21 cellular contexts compared by ENCODE assay signal in genomic region chr10:83089335-83089734, GRCh38.
"Had no signal": no experiment of that assay in that cellular context is flagged by ENCODE, and none has a peak within 500 bp of the region (broad histone marks: within the 10 kb centered on the region; RNA-seq: fewer than 3 reads in every experiment).

No MANE protein-coding gene starts in this region.

- H3K9me3 ChIP-seq: neutrophil, right lobe of liver, suprapubic skin, vagina had no signal

- H3K36me3 ChIP-seq: neutrophil, pancreas, right lobe of liver, suprapubic skin, transverse colon, vagina had no signal

- H3K27me3 ChIP-seq: neutrophil, pancreas, right lobe of liver, suprapubic skin, transverse colon, vagina had no signal

- H3K4me3 ChIP-seq: lung, mucosa of descending colon, pancreas, right lobe of liver, suprapubic skin, transverse colon, vagina had no signal

- H3K4me1 Mint-ChIP-seq: memory B cell; naive B cell; neural crest cell; stimulated activated naive B cell treated with anti-CD40 and anti-IgM and Interleukin-4, amounts not matched to agents 10 μg/mL and 1 μg/mL and 100 μg/mL, for 72 hours had no signal

- H3K27me3 Mint-ChIP-seq: effector memory CD8-positive, alpha-beta T cell; memory B cell; naive B cell; natural killer cell treated with Interleukin-12 subunit alpha and Interleukin-12 subunit beta and Interleukin-15 and Interleukin-18, amount 100 ng/mL, for 72 hours; stimulated activated naive B cell treated with anti-CD40 and anti-IgM and Interleukin-4, amounts not matched to agents 10 μg/mL and 1 μg/mL and 100 μg/mL, for 72 hours; stimulated activated naive CD8-positive, alpha-beta T cell treated with anti-CD3 and anti-CD28 coated beads, Interleukin-15, Interleukin-2, amounts not matched to agents 100 ng/mL and 50 ng/mL, for 24 hours had no signal

- H3K4me1 ChIP-seq: pancreas, right lobe of liver, suprapubic skin, transverse colon, vagina had no signal

- DNase-seq: cortex of kidney; effector memory CD8-positive, alpha-beta T cell; hypothalamus; left ventricle myocardium superior; mucosa of descending colon; naive B cell; right lobe of liver; small intestine; stimulated activated CD4-positive, alpha-beta T cell treated with anti-CD3 and anti-CD28 coated beads, Interleukin-15, amount 100 ng/mL, for 24 hours; stimulated activated CD4-positive, alpha-beta T cell treated with anti-CD3 and anti-CD28 coated beads, Interleukin-2, amount 100 ng/mL, for 48 hours; stimulated activated naive B cell treated with anti-CD40 and anti-IgM and Interleukin-4, amounts not matched to agents 10 μg/mL and 1 μg/mL and 100 μg/mL, for 72 hours; transverse colon had no signal

- H3K27ac Mint-ChIP-seq: effector memory CD8-positive, alpha-beta T cell; memory B cell; naive B cell; natural killer cell treated with Interleukin-12 subunit alpha and Interleukin-12 subunit beta and Interleukin-15 and Interleukin-18, amount 100 ng/mL, for 72 hours; stimulated activated naive B cell treated with anti-CD40 and anti-IgM and Interleukin-4, amounts not matched to agents 10 μg/mL and 1 μg/mL and 100 μg/mL, for 72 hours; stimulated activated naive CD8-positive, alpha-beta T cell treated with anti-CD3 and anti-CD28 coated beads, Interleukin-15, Interleukin-2, amounts not matched to agents 100 ng/mL and 50 ng/mL, for 24 hours had no signal

- H3K27ac ChIP-seq: neutrophil, pancreas, right lobe of liver, suprapubic skin, transverse colon, vagina had no signal

- H3K4me3 Mint-ChIP-seq: effector memory CD8-positive, alpha-beta T cell; memory B cell; naive B cell; natural killer cell treated with Interleukin-12 subunit alpha and Interleukin-12 subunit beta and Interleukin-15 and Interleukin-18, amount 100 ng/mL, for 72 hours; neural crest cell; stimulated activated naive B cell treated with anti-CD40 and anti-IgM and Interleukin-4, amounts not matched to agents 10 μg/mL and 1 μg/mL and 100 μg/mL, for 72 hours; stimulated activated naive CD8-positive, alpha-beta T cell treated with anti-CD3 and anti-CD28 coated beads, Interleukin-15, Interleukin-2, amounts not matched to agents 100 ng/mL and 50 ng/mL, for 24 hours had no signal

- ATAC-seq: effector memory CD8-positive, alpha-beta T cell; left ventricle myocardium superior; mucosa of descending colon; natural killer cell treated with Interleukin-12 subunit alpha and Interleukin-12 subunit beta and Interleukin-15 and Interleukin-18, amount 100 ng/mL, for 72 hours; pancreas; right lobe of liver; stimulated activated naive B cell treated with anti-CD40 and anti-IgM and Interleukin-4, amounts not matched to agents 10 μg/mL and 1 μg/mL and 100 μg/mL, for 72 hours had no signal

- H3K36me3 Mint-ChIP-seq: memory B cell; naive B cell; stimulated activated naive B cell treated with anti-CD40 and anti-IgM and Interleukin-4, amounts not matched to agents 10 μg/mL and 1 μg/mL and 100 μg/mL, for 72 hours had no signal
